1 cellular context compared by ENCODE assay signal in genomic region chr4:53477666-53478065, GRCh38.
TF ChIP-seq lines count a peak whose summit lies in the region.

No MANE protein-coding gene starts in this region.

TF ChIP-seq in IMR-90, 13 proteins besides CTCF, POLR2A, EP300 and RAD21 (continued from another document):
- TF ChIP-seq USF2 (IDR thresholded peaks at IDR 0.05; ENCODE audit: low read depth, low read length) = no peak
- no peak for TF ChIP-seq MXI1 (IDR thresholded peaks at IDR 0.05; ENCODE audit: borderline replicate concordance, low read depth, low read length)
- no peak for TF ChIP-seq CHD1 (IDR thresholded peaks at IDR 0.05; ENCODE audit: low read depth, low read length)
- no peak for TF ChIP-seq MAFK (IDR thresholded peaks at IDR 0.05; ENCODE audit: low read depth, low read length)
- TF ChIP-seq FOS (IDR thresholded peaks at IDR 0.05; ENCODE audit: low read depth, low read length) = no peak
- TF ChIP-seq, protein P1, sequence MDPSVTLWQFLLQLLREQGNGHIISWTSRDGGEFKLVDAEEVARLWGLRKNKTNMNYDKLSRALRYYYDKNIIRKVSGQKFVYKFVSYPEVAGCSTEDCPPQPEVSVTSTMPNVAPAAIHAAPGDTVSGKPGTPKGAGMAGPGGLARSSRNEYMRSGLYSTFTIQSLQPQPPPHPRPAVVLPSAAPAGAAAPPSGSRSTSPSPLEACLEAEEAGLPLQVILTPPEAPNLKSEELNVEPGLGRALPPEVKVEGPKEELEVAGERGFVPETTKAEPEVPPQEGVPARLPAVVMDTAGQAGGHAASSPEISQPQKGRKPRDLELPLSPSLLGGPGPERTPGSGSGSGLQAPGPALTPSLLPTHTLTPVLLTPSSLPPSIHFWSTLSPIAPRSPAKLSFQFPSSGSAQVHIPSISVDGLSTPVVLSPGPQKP (IDR thresholded peaks at IDR 0.05; ENCODE audit: borderline replicate concordance, low read depth, low read length) = no peak
- TF ChIP-seq RFX5 (IDR thresholded peaks at IDR 0.05; ENCODE audit: low read depth, low read length) = no peak
TF ChIP-seq in IMR-90: peak in this region for 0.
